In genomic region chr2:201254331-201254730, GRCh38 we compare ENCODE assay signal across 9 cellular contexts. TPM values are rescaled to one million over a fixed set of nuclear protein-coding genes. Genes with fewer than 3 reads are reported as not detected.
DNase-seq lines count a peak whose midpoint lies in the region; ATAC-seq, FAIRE-seq and TF ChIP-seq lines count a peak whose summit lies in the region.
"Had no signal": no experiment of that assay in that cellular context is flagged by ENCODE, and none has a peak within 500 bp of the region (broad histone marks: within the 10 kb centered on the region; RNA-seq: fewer than 3 reads in every experiment).

No MANE protein-coding gene starts in this region.

- H3K4me2 ChIP-seq in MM.1S (ENCODE audit: low read depth, low read length) (no peak overlapping the region), GM12878 (ENCODE audit: control insufficient read depth, insufficient read depth) (no peak overlapping the region)

- H3K36me3 Mint-ChIP-seq in CD8-positive, alpha-beta T cell, result peaks cover 32% of the 10 kb centered on the region
- H3K36me3 Mint-ChIP-seq in osteocyte (ENCODE audit: unreplicated experiment), result no peaks in the 10 kb centered on the region

- peak overlapping the region; percentile 87 for H3K27ac Mint-ChIP-seq in CD8-positive, alpha-beta T cell
- no peak overlapping the region for H3K27ac Mint-ChIP-seq in osteocyte (ENCODE audit: unreplicated experiment)

- H3K79me2 ChIP-seq in MM.1S (ENCODE audit: low read length), result peaks cover 65% of the 10 kb centered on the region
- no peaks in the 10 kb centered on the region; the same call in 1 of the 2 replicates for H3K79me2 ChIP-seq in GM12878 (ENCODE audit: control insufficient read depth, insufficient read depth, low read length)

- no peaks in the 10 kb centered on the region for H3K36me3 ChIP-seq in CD8-positive, alpha-beta T cell (ENCODE audit: insufficient read depth, low read length)
- H3K36me3 ChIP-seq in MM.1S (replicated peaks; ENCODE audit: insufficient read depth, low read length) (no peaks in the 10 kb centered on the region), GM12878 (ENCODE audit: control insufficient read depth in 2 of 2, insufficient read depth in 2 of 2, low read length in 1 of 2) (no peaks in the 10 kb centered on the region; a peak in 2 of 4 replicates), mucosa of rectum (ENCODE audit: control insufficient read depth in 2 of 2, insufficient read depth in 2 of 2, low read length in 2 of 2) (no peaks in the 10 kb centered on the region), uterus (no peaks in the 10 kb centered on the region)

- RAD21 ChIA-PET in GM12878 (lab: Charles Lee; ENCODE audit: unreplicated experiment), result interaction anchor here (0.7 to 4.4 kb wide), 5 partner anchors 10 to 771 kb away, joined by 4 to 33 read pairs (median 9); no protein-coding TSS in a partner anchor

- no peak overlapping the region for H3K4me3 ChIP-seq in CD8-positive, alpha-beta T cell (ENCODE audit: low read depth, low read length)
- H3K4me3 ChIP-seq in MM.1S (ENCODE audit: low read length) (no peak overlapping the region), GM12878 (no peak overlapping the region), mucosa of rectum (ENCODE audit: low read length in 2 of 2) (no peak overlapping the region), uterus (no peak overlapping the region)

- H3K9me3 Mint-ChIP-seq in CD8-positive, alpha-beta T cell, result peaks cover 3% of the 10 kb centered on the region
- no peaks in the 10 kb centered on the region for H3K9me3 Mint-ChIP-seq in osteocyte (ENCODE audit: unreplicated experiment)

- H3K4me3 Mint-ChIP-seq in CD8-positive, alpha-beta T cell, result peak overlapping the region; percentile 32
- no peak overlapping the region for H3K4me3 Mint-ChIP-seq in osteocyte (ENCODE audit: unreplicated experiment)

- H3K9ac ChIP-seq in MM.1S (ENCODE audit: low read length), result no peak overlapping the region
- H3K9ac ChIP-seq in GM12878 (ENCODE audit: control insufficient read depth, insufficient read depth, low read length), result no peak overlapping the region
- H3K9ac ChIP-seq in mucosa of rectum (ENCODE audit: low read depth in 1 of 2, low read length in 2 of 2), result no peak overlapping the region

- peaks cover 82% of the 10 kb centered on the region for H3K4me1 Mint-ChIP-seq in CD8-positive, alpha-beta T cell (ENCODE audit: low read depth)
- peaks cover 17% of the 10 kb centered on the region for H3K4me1 Mint-ChIP-seq in osteocyte (ENCODE audit: unreplicated experiment)

- in situ Hi-C loops in GM12878 (cut with MboI), result no loop called here

- CTCF ChIA-PET in CD8-positive, alpha-beta T cell (lab: Charles Lee), result interaction anchor here (2.5 to 4.2 kb wide), 4 partner anchors 17 to 110 kb away, joined by 8 to 35 read pairs (median 16); partner anchors contain the start of gene CASP10
- CTCF ChIA-PET in GM12878 (lab: Yijun Ruan, JAX), result interaction anchor here (1.3 to 6.6 kb wide), 3 partner anchors 17 to 109 kb away, joined by 5 to 34 read pairs (median 9); no protein-coding TSS in a partner anchor

- TF ChIP-seq POLR2A in GM12878 (IDR thresholded peaks at IDR 0.05; ENCODE audit: low read depth, low read length) (no peak), uterus (IDR thresholded peaks at IDR 0.05) (no peak)

- TF ChIP-seq EP300 in GM12878 (IDR thresholded peaks at IDR 0.05; ENCODE audit: borderline replicate concordance in 1 of 2, control insufficient read depth in 1 of 2, low read depth in 2 of 2, low read length in 2 of 2), result no peak

- H4K20me1 ChIP-seq in MM.1S (ENCODE audit: insufficient read depth, low read length), result no peaks in the 10 kb centered on the region
- H4K20me1 ChIP-seq in GM12878 (ENCODE audit: control insufficient read depth, insufficient read depth), result no peaks in the 10 kb centered on the region

- H3K9me3 ChIP-seq in CD8-positive, alpha-beta T cell (ENCODE audit: low read length), result no peaks in the 10 kb centered on the region
- H3K9me3 ChIP-seq in MM.1S (replicated peaks; ENCODE audit: insufficient read depth, low read length), result no peaks in the 10 kb centered on the region
- H3K9me3 ChIP-seq in GM12878 (replicated peaks; ENCODE audit: control insufficient read depth, insufficient read depth, low read length), result no peaks in the 10 kb centered on the region; the same call in 2 of the 3 replicates
- no peaks in the 10 kb centered on the region for H3K9me3 ChIP-seq in mucosa of rectum (ENCODE audit: control insufficient read depth in 2 of 2, low read length in 2 of 2)
- H3K9me3 ChIP-seq in uterus, result no peaks in the 10 kb centered on the region

- peaks cover 69% of the 10 kb centered on the region for H3K4me1 ChIP-seq in CD8-positive, alpha-beta T cell (ENCODE audit: insufficient read depth, low read length)
- H3K4me1 ChIP-seq in MM.1S (ENCODE audit: low read length) (peaks cover 53% of the 10 kb centered on the region), GM12878 (ENCODE audit: control insufficient read depth, insufficient read depth, low read length) (peaks cover 28% of the 10 kb centered on the region), mucosa of rectum (ENCODE audit: control insufficient read depth in 2 of 2, insufficient read depth in 2 of 2, low read length in 2 of 2) (peaks cover 15 to 17% of the 10 kb centered on the region in 2 donors), uterus (no peaks in the 10 kb centered on the region)

- ATAC-seq in CD8-positive, alpha-beta T cell, result no peak
- ATAC-seq in GM12878 (no peak), GM21786 (IDR thresholded peaks at IDR 0.05; ENCODE audit: unreplicated experiment) (no peak)

- no peaks in the 10 kb centered on the region for H3K27me3 Mint-ChIP-seq in CD8-positive, alpha-beta T cell (ENCODE audit: low read depth)
- no peaks in the 10 kb centered on the region for H3K27me3 Mint-ChIP-seq in osteocyte (ENCODE audit: unreplicated experiment)

- no peaks in the 10 kb centered on the region for H3K9me2 ChIP-seq in MM.1S (replicated peaks; ENCODE audit: insufficient read depth, low read length)

- intact Hi-C loops in CD8-positive, alpha-beta T cell (cut with DNase I, micrococcal nuclease), result loop anchor here in 1 of 2 experiments (10.0 kb wide), 1 partner anchor 1380 kb away; the partner anchor contains the start of gene FAM117B
- intact Hi-C loops in GM12878 (cut with micrococcal nuclease; ENCODE audit: unreplicated experiment), result loop anchor here (5.0 kb wide), 1 partner anchor 137 kb away; the partner anchor contains the start of gene CFLAR
- intact Hi-C loops in uterus (cut with DNase I; ENCODE audit: low total_unique reads), result no loop called here

- H3K27me3 ChIP-seq in CD8-positive, alpha-beta T cell (ENCODE audit: insufficient read depth, low read length), result no peaks in the 10 kb centered on the region
- H3K27me3 ChIP-seq in MM.1S (replicated peaks; ENCODE audit: insufficient read depth, low read length) (no peaks in the 10 kb centered on the region), GM12878 (replicated peaks in 1 of 2; ENCODE audit: control insufficient read depth in 2 of 2, insufficient read depth in 2 of 2, low read length in 1 of 2) (no peaks in the 10 kb centered on the region), mucosa of rectum (ENCODE audit: control insufficient read depth in 2 of 2, insufficient read depth in 2 of 2, low read length in 2 of 2) (no peaks in the 10 kb centered on the region), uterus (no peaks in the 10 kb centered on the region)

- peak overlapping the region; percentile 20 for H3K27ac ChIP-seq in CD8-positive, alpha-beta T cell (ENCODE audit: low read depth, low read length)
- H3K27ac ChIP-seq in MM.1S (ENCODE audit: low read length), result peak overlapping the region; percentile 30; the same call in 1 of the 2 replicates
- H3K27ac ChIP-seq in GM12878 (ENCODE audit: control insufficient read depth, insufficient read depth), result no peak overlapping the region
- H3K27ac ChIP-seq in mucosa of rectum (ENCODE audit: low read depth in 2 of 2, low read length in 2 of 2), result peak overlapping the region; percentile 1 to 82
- no peak overlapping the region for H3K27ac ChIP-seq in uterus

- POLR2A ChIA-PET in CD8-positive, alpha-beta T cell (lab: Charles Lee), result interaction anchor here (0.5 to 1.7 kb wide), 4 partner anchors 17 to 337 kb away, joined by 3 to 8 read pairs (median 4); no protein-coding TSS in a partner anchor
- POLR2A ChIA-PET in GM12878 (lab: Charles Lee), result interaction anchor here (0.7 to 1.7 kb wide), 6 partner anchors 8 to 128 kb away, joined by 3 to 6 read pairs (median 4); no protein-coding TSS in a partner anchor

- WGBS in GM12878 (ENCODE audit: insufficient coverage, insufficient replicate concordance, low lambda C conversion rate, missing lambda C conversion rate), result 98% methylated on average over 3 of the region's 3 CpGs

- H2AFZ ChIP-seq in MM.1S (ENCODE audit: low read length), result no peak overlapping the region
- no peak overlapping the region for H2AFZ ChIP-seq in GM12878 (ENCODE audit: control insufficient read depth, low read depth, low read length)

- no peak for FAIRE-seq in GM12878 (lab: Jason Lieb, UNC)

- TF ChIP-seq RAD21 in GM12878 (IDR thresholded peaks at IDR 0.05; ENCODE audit: insufficient read depth, low read depth, low read length), result no peak

- SMC1A ChIA-PET in GM12878 (lab: Charles Lee; ENCODE audit: uncharacterized antibody, unreplicated experiment), result interaction anchor here (0.7 to 7.3 kb wide), 7 partner anchors 8 to 111 kb away, joined by 3 to 68 read pairs (median 3); partner anchors contain the start of gene CASP8

- TF ChIP-seq CTCF in CD8-positive, alpha-beta T cell (IDR thresholded peaks at IDR 0.05), result no peak
- no peak for TF ChIP-seq CTCF in MM.1S (IDR thresholded peaks at IDR 0.05; ENCODE audit: low read length)
- no peak for TF ChIP-seq CTCF in GM12878 (IDR thresholded peaks at IDR 0.05 in 2 of 3, conservative IDR thresholded peaks at IDR 0.05 in 1 of 3; ENCODE audit: control insufficient read depth in 2 of 3, extremely low read depth in 1 of 3, insufficient read depth in 1 of 3, low read depth in 3 of 3, low read length in 3 of 3)
- TF ChIP-seq CTCF in osteocyte (IDR thresholded peaks at IDR 0.05), result no peak
- no peak for TF ChIP-seq CTCF in uterus (IDR thresholded peaks at IDR 0.05)

- H3F3A ChIP-seq in MM.1S (ENCODE audit: insufficient read depth, low read length), result peaks cover 62% of the 10 kb centered on the region

- no TSS peak for BruUV-seq in GM12878 (replicated peaks; lab: Mats Ljungman, UMichigan)

- peak in 1 of 7 experiments; percentile 47 for DNase-seq in CD8-positive, alpha-beta T cell
- DNase-seq in MM.1S, result no peak
- DNase-seq in GM12878 (ENCODE audit: low read depth, low spot score), result no peak
- no peak for DNase-seq in osteocyte (ENCODE audit: extremely low spot score, unreplicated experiment)
- no peak for DNase-seq in NOMO-1 (lab: John Stamatoyannopoulos, UW; ENCODE audit: unreplicated experiment in 2 of 2)
- DNase-seq in uterus, result no peak
- DNase-seq: SW 1271 had no signal

RNA-seq across cellular contexts. Expression of gene CASP8, which starts 6.0 kb away (rescaled TPM):
- total RNA-seq in CD8-positive, alpha-beta T cell, result 100 to 1,000 TPM; 153 to 155 TPM
- total RNA-seq in GM12878 (2013; cell fraction: nucleolus; rRNA removed), result 92.2 and 99.0 TPM in 2 replicates
- total RNA-seq in GM12878 (2014; rRNA removed), result 43.0 and 48.4 TPM in 2 replicates
- total RNA-seq in GM12878 (2014; rRNA removed; fragmentation: Illumina TruSeq; extraction: Trizol), result 53.1 and 57.7 TPM in 2 replicates
- 34.6 and 36.8 TPM in 2 replicates for total RNA-seq in GM12878 (2021)
- 17.8 TPM for polyA plus RNA-seq in GM12878 (2011; ENCODE audit: low read depth)
- 31.1 and 42.1 TPM in 2 replicates for polyA plus RNA-seq in GM12878 (2011; rRNA removed)
- 16.9 and 20.5 TPM in 2 replicates for polyA plus RNA-seq in GM12878 (2011; cell fraction: cytosol; rRNA removed)
- 26.6 and 31.5 TPM in 2 replicates for polyA plus RNA-seq in GM12878 (2011; cell fraction: nucleus; rRNA removed)
- 11.3 and 12.5 TPM in 2 replicates for polyA plus RNA-seq in GM12878 (2012)
- 54.1 and 66.4 TPM in 2 replicates for polyA plus RNA-seq in GM12878 (2014; fragmentation: Illumina TruSeq; extraction: Trizol)
- 10 to 100 TPM; 18.6 to 22.3 TPM for polyA plus RNA-seq in GM12878 (2014; fragmentation: Nextera tagmentation; extraction: Ambion mirVana)
- 36.4 and 46.4 TPM in 2 replicates for polyA plus RNA-seq in GM12878 (2014; rRNA removed)
- 10 to 100 TPM; 37.5 to 42.4 TPM for polyA plus RNA-seq in GM12878 (2016; fragmentation: Nextera tagmentation; extraction: Ambion mirVana)
- 21.1 and 24.3 TPM in 2 replicates for polyA minus RNA-seq in GM12878 (2011; rRNA and poly(A)+ RNA removed)
- polyA minus RNA-seq in GM12878 (2011; cell fraction: cytosol; rRNA and poly(A)+ RNA removed), result 11.7 and 12.3 TPM in 2 replicates
- polyA minus RNA-seq in GM12878 (2011; cell fraction: nucleus; rRNA and poly(A)+ RNA removed), result 17.3 and 21.4 TPM in 2 replicates
- total RNA-seq in osteocyte, result 11.1 and 11.4 TPM in 2 replicates
- total RNA-seq in uterus, result 100 to 1,000 TPM in 1 of 4 donors, 10 to 100 TPM in 2, 1 to 10 TPM in 1; 2.6 to 111 (median 20.7) TPM

Comparison
In these comparisons a context has a peak if more than half of its experiments do, and no peak if none do; other contexts are left out.
1. H3K27ac ChIP-seq: peak in CD8-positive, alpha-beta T cell (single experiment), MM.1S (single experiment) and mucosa of rectum (2 of 2); none in GM12878 (single experiment) and uterus (0 of 2).